12 cellular contexts compared by ENCODE assay signal in genomic region chr7:101171442-101171837, GRCh38. TPM values are rescaled to one million over a fixed set of nuclear protein-coding genes. Genes with fewer than 3 reads are reported as not detected.
DNase-seq lines count a peak whose midpoint lies in the region; ATAC-seq and TF ChIP-seq lines count a peak whose summit lies in the region.
"Had no signal": no experiment of that assay in that cellular context is flagged by ENCODE, and none has a peak within 500 bp of the region (broad histone marks: within the 10 kb centered on the region; RNA-seq: fewer than 3 reads in every experiment).

No MANE protein-coding gene starts in this region.

- DNase-seq in NCI-H146 (lab: John Stamatoyannopoulos, UW): peak; percentile 13
- DNase-seq in NCI-H146 treated with DMSO at 0.1 percent for 48 hours (lab: John Stamatoyannopoulos, UW; ENCODE audit: unreplicated experiment): no peak
- DNase-seq in nephron progenitor cell: no peak
- no peak for DNase-seq in NCI-H526 (lab: John Stamatoyannopoulos, UW)
- DNase-seq: GOT3; stimulated activated CD4-positive, alpha-beta T cell treated with anti-CD3 and anti-CD28 coated beads, Interleukin-12 subunit alpha, Interleukin-12 subunit beta, amount 100 ng/mL, for 4 hours had no signal

- peaks cover 100% of the 10 kb centered on the region for H3K27me3 Mint-ChIP-seq in brain
- H3K27me3 Mint-ChIP-seq in nephron progenitor cell (ENCODE audit: low read depth, poor library complexity): peaks cover 100% of the 10 kb centered on the region

- H3K27ac ChIP-seq in HUES48 (ENCODE audit: low read depth, low read length): no peak overlapping the region

- H3K36me3 Mint-ChIP-seq in brain (peaks cover 21% of the 10 kb centered on the region), nephron progenitor cell (ENCODE audit: low read depth) (no peaks in the 10 kb centered on the region)

- no peak overlapping the region for H3K9ac ChIP-seq in HUES48 (ENCODE audit: low read depth, low read length)

- peak overlapping the region; percentile 41; the same call in 1 of the 2 replicates for H3K4me3 ChIP-seq in HUES48 (ENCODE audit: low read depth, low read length)

- no peaks in the 10 kb centered on the region for H3K9me3 ChIP-seq in HUES48 (ENCODE audit: control insufficient read depth, insufficient read depth, low read length)

- H3K27me3 ChIP-seq in HUES48 (ENCODE audit: control insufficient read depth, insufficient read depth, low read length): peaks cover 98% of the 10 kb centered on the region

- ATAC-seq in HG03095 (IDR thresholded peaks at IDR 0.05; ENCODE audit: unreplicated experiment): no peak
- ATAC-seq in GM19035 (IDR thresholded peaks at IDR 0.05; ENCODE audit: unreplicated experiment): no peak

- H3K27ac Mint-ChIP-seq in brain: peak overlapping the region in 2 of 5 experiments; percentile 48 to 98
- H3K27ac Mint-ChIP-seq in nephron progenitor cell: no peak overlapping the region

- H3K4me1 Mint-ChIP-seq in brain (peaks cover 73% of the 10 kb centered on the region), nephron progenitor cell (peaks cover 61% of the 10 kb centered on the region)

- peak overlapping the region; percentile 49 to 84 (median 73) for H3K4me3 Mint-ChIP-seq in brain
- H3K4me3 Mint-ChIP-seq in nephron progenitor cell: peak overlapping the region; percentile 12

- peaks cover 53% of the 10 kb centered on the region for H3K4me1 ChIP-seq in HUES48 (ENCODE audit: control insufficient read depth, insufficient read depth, low read length)

- no peaks in the 10 kb centered on the region for H3K36me3 ChIP-seq in HUES48 (ENCODE audit: control insufficient read depth, insufficient read depth, low read length)

- H3K9me3 Mint-ChIP-seq in brain (peaks cover 0 to 13% (median 4%) of the 10 kb centered on the region in 5 experiments), nephron progenitor cell (no peaks in the 10 kb centered on the region)
- H3K9me3 Mint-ChIP-seq: activated T-helper 2 cell treated with anti-CD3 and anti-CD28 coated beads, Interferon-gamma antibody, Interleukin-2, Interleukin-4, amounts not matched to agents 10 μg/mL and 5 μg/mL and 100 μg/mL, durations not matched to agents 14 hours and 24 hours and 36 hours had no signal

- peak; percentile 21 to 43 for TF ChIP-seq CTCF in brain (conservative IDR thresholded peaks at IDR 0.05)
- TF ChIP-seq CTCF in nephron progenitor cell (IDR thresholded peaks at IDR 0.05): no peak

RNA-seq across cellular contexts. Expression of gene VGF, which starts 6.1 kb away (rescaled TPM):
- polyA plus RNA-seq in brain (ENCODE audit: insufficient read depth, low read depth, low replicate concordance): 37.7 TPM

RNA-seq across cellular contexts. Expression of gene NAT16, which starts 8.7 kb away (rescaled TPM):
- polyA plus RNA-seq in brain (ENCODE audit: insufficient read depth, low read depth, low replicate concordance): 41.0 TPM
- polyA plus RNA-seq: esophagus had no signal

RNA-seq across cellular contexts. Expression of gene AP1S1, which starts 17.2 kb away (rescaled TPM):
- polyA plus RNA-seq in brain (ENCODE audit: insufficient read depth, low read depth, low replicate concordance): 127 TPM

RNA-seq across cellular contexts. Expression of gene MOGAT3, which starts 29.4 kb away (rescaled TPM):
- polyA plus RNA-seq in brain (ENCODE audit: insufficient read depth, low read depth, low replicate concordance): not detected
- polyA plus RNA-seq: esophagus had no signal

RNA-seq across cellular contexts. Expression of gene SERPINE1, which starts 44.5 kb away (rescaled TPM):
- polyA plus RNA-seq in brain (ENCODE audit: insufficient read depth, low read depth, low replicate concordance): 4.3 TPM
